Comparison of ENCODE assay signal across 12 cellular contexts in the genomic region with DNA sequence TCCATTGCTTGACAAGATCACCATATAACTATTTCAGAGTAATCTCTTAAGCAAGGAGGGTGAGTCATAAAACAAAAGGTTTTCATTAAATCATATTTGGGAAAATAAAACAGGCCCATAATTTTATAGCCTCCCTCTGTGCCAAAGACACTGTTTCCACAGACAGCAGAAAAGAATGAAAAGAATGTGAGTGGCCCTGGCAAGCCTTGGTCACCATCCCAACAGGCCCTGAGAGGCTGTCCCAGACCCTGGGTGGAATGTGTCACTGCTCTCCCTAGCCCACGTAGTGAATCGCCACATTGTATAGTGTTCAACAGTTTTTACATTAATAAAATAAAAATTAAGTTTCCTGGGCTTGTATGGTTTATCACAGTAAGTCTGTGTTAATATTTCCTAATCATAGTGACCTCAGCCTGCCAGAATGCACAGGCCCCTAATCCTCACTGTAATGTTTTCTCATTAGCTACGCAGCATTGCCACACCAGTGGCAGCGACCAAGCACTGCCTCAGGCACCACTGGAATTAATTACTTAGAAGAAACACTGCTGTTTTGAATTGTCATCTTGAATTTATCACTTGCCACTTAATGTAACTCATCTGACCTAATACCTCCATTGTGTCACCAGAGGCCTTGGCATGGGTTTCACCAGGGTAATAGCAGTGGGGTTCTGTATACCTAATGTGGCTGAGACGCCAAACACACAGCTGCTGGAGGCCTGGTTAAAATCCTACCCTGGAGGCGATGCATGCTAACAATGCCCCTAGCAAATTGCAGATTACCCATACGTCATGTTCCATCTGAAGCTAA.
A peak's percentile ranks its signal among the peaks of the same experiment; 100 is the strongest.
DNase-seq lines count a peak whose midpoint lies in the region; ATAC-seq, FAIRE-seq and TF ChIP-seq lines count a peak whose summit lies in the region.
"Had no signal": no experiment of that assay in that cellular context is flagged by ENCODE, and none has a peak within 500 bp of the region (broad histone marks: within the 10 kb centered on the region; RNA-seq: fewer than 3 reads in every experiment).

No MANE protein-coding gene starts in this region.

- POLR2A ChIA-PET in A673 (lab: Charles Lee; ENCODE audit: low non-redundant PET) (no interaction called here), IMR-90 (lab: Charles Lee; ENCODE audit: unreplicated experiment) (no interaction called here)

- H3K27me3 ChIP-seq in A673 (replicated peaks; ENCODE audit: insufficient read depth, low read depth, low read length, poor library complexity): no peaks in the 10 kb centered on the region
- no peaks in the 10 kb centered on the region for H3K27me3 ChIP-seq in IMR-90 (ENCODE audit: control insufficient read depth, insufficient read depth, low read length)
- no peaks in the 10 kb centered on the region for H3K27me3 ChIP-seq in bronchial epithelial cell (ENCODE audit: control insufficient read depth, insufficient read depth, low read length)
- H3K27me3 ChIP-seq in mesenchymal stem cell (ENCODE audit: control insufficient read depth in 1 of 2, insufficient read depth in 1 of 2, low read length in 2 of 2): no peaks in the 10 kb centered on the region
- H3K27me3 ChIP-seq: SJSA1 had no signal

- H3K4me3 ChIP-seq in A673 (ENCODE audit: low read depth, low read length, poor library complexity, severe bottlenecking): no peak overlapping the region
- H3K4me3 ChIP-seq in IMR-90 (ENCODE audit: insufficient read depth, low read depth, low read length): no peak overlapping the region
- H3K4me3 ChIP-seq in bronchial epithelial cell (ENCODE audit: low read depth, low read length): no peak overlapping the region
- peak overlapping the region in 1 of 2 experiments; percentile 7 for H3K4me3 ChIP-seq in mesenchymal stem cell (ENCODE audit: insufficient read depth in 1 of 2, low read depth in 1 of 2, low read length in 2 of 2)
- H3K4me3 ChIP-seq: SJSA1 had no signal

- H2BK15ac ChIP-seq in IMR-90 (ENCODE audit: low read depth, low read length) (no peak overlapping the region), mesenchymal stem cell (ENCODE audit: low read depth, poor library complexity, severe bottlenecking) (no peak overlapping the region)

- H3K27me3 Mint-ChIP-seq in activated T-helper 1 cell treated with anti-CD3 and anti-CD28 coated beads, Interleukin-12 subunit alpha, Interleukin-12 subunit beta, Interleukin-2, Interleukin-4 antibody, amounts not matched to agents 30 ng/mL and 10 ng/mL and 1 ng/mL, durations not matched to agents 14 hours and 24 hours and 36 hours (ENCODE audit: insufficient read depth): no peaks in the 10 kb centered on the region

- TF ChIP-seq RAD21 in IMR-90 (IDR thresholded peaks at IDR 0.05; ENCODE audit: low read length): no peak

- H3K27ac ChIP-seq in A673 (ENCODE audit: low read depth, low read length, poor library complexity, severe bottlenecking) (peak overlapping the region; percentile 13), IMR-90 (ENCODE audit: insufficient read depth, low read length) (no peak overlapping the region), mesenchymal stem cell (ENCODE audit: low read length, poor library complexity, severe bottlenecking) (no peak overlapping the region)
- H3K27ac ChIP-seq: SJSA1 had no signal

- TF ChIP-seq CTCF in A673 (conservative IDR thresholded peaks at IDR 0.05; ENCODE audit: low read depth, low read length): no peak
- no peak for TF ChIP-seq CTCF in IMR-90 (conservative IDR thresholded peaks at IDR 0.05; ENCODE audit: low read depth, low read length)
- no peak for TF ChIP-seq CTCF in bronchial epithelial cell (IDR thresholded peaks at IDR 0.05; ENCODE audit: insufficient read depth, low read length, severe bottlenecking)

- H3K4me1 ChIP-seq in A673 (ENCODE audit: insufficient read depth, low read length, poor library complexity, severe bottlenecking) (peaks cover 23% of the 10 kb centered on the region), IMR-90 (ENCODE audit: control insufficient read depth, insufficient read depth, low read length) (no peaks in the 10 kb centered on the region), mesenchymal stem cell (ENCODE audit: control insufficient read depth, insufficient read depth, low read depth, low read length) (no peaks in the 10 kb centered on the region)

- no peak overlapping the region for H2BK120ac ChIP-seq in IMR-90 (ENCODE audit: low read depth, low read length)
- no peak overlapping the region for H2BK120ac ChIP-seq in mesenchymal stem cell (ENCODE audit: low read depth, low read length)

- H3K4me2 ChIP-seq in IMR-90 (ENCODE audit: low read depth, low read length): no peak overlapping the region
- no peak overlapping the region for H3K4me2 ChIP-seq in mesenchymal stem cell (ENCODE audit: low read length, poor library complexity, severe bottlenecking)

- H2BK12ac ChIP-seq in mesenchymal stem cell (ENCODE audit: low read length in 2 of 2): no peak overlapping the region

- peak; percentile 13 for FAIRE-seq in bronchial epithelial cell (lab: Jason Lieb, UNC)

- no peak overlapping the region for H2BK5ac ChIP-seq in IMR-90 (ENCODE audit: low read depth, low read length, poor library complexity, severe bottlenecking)
- H2BK5ac ChIP-seq in mesenchymal stem cell (ENCODE audit: low read depth, low read length, poor library complexity, severe bottlenecking): no peak overlapping the region

- no peak overlapping the region for H3K4ac ChIP-seq in IMR-90 (ENCODE audit: low read depth, low read length)
- H3K4ac ChIP-seq in mesenchymal stem cell (ENCODE audit: low read depth in 1 of 2, low read length in 2 of 2): no peak overlapping the region

- H3K4me1 Mint-ChIP-seq in activated T-helper 1 cell treated with anti-CD3 and anti-CD28 coated beads, Interleukin-12 subunit alpha, Interleukin-12 subunit beta, Interleukin-2, Interleukin-4 antibody, amounts not matched to agents 30 ng/mL and 10 ng/mL and 1 ng/mL, durations not matched to agents 14 hours and 24 hours and 36 hours (ENCODE audit: low read depth): no peaks in the 10 kb centered on the region

- H3K4me3 Mint-ChIP-seq in activated T-helper 1 cell treated with anti-CD3 and anti-CD28 coated beads, Interleukin-12 subunit alpha, Interleukin-12 subunit beta, Interleukin-2, Interleukin-4 antibody, amounts not matched to agents 30 ng/mL and 10 ng/mL and 1 ng/mL, durations not matched to agents 14 hours and 24 hours and 36 hours: no peak overlapping the region
- H3K4me3 Mint-ChIP-seq: natural killer cell treated with Interleukin-12 subunit alpha and Interleukin-12 subunit beta and Interleukin-15 and Interleukin-18, amount 100 ng/mL, for 72 hours had no signal

- no peaks in the 10 kb centered on the region for H3K9me3 Mint-ChIP-seq in activated T-helper 1 cell treated with anti-CD3 and anti-CD28 coated beads, Interleukin-12 subunit alpha, Interleukin-12 subunit beta, Interleukin-2, Interleukin-4 antibody, amounts not matched to agents 30 ng/mL and 10 ng/mL and 1 ng/mL, durations not matched to agents 14 hours and 24 hours and 36 hours
- H3K9me3 Mint-ChIP-seq: natural killer cell treated with Interleukin-12 subunit alpha and Interleukin-12 subunit beta and Interleukin-15 and Interleukin-18, amount 100 ng/mL, for 72 hours had no signal

- no peak overlapping the region for H3K27ac Mint-ChIP-seq in activated T-helper 1 cell treated with anti-CD3 and anti-CD28 coated beads, Interleukin-12 subunit alpha, Interleukin-12 subunit beta, Interleukin-2, Interleukin-4 antibody, amounts not matched to agents 30 ng/mL and 10 ng/mL and 1 ng/mL, durations not matched to agents 14 hours and 24 hours and 36 hours
- H3K27ac Mint-ChIP-seq: natural killer cell treated with Interleukin-12 subunit alpha and Interleukin-12 subunit beta and Interleukin-15 and Interleukin-18, amount 100 ng/mL, for 72 hours had no signal

- no TSS peak for BruUV-seq in A673 (replicated peaks; lab: Mats Ljungman, UMichigan)
- BruUV-seq in IMR-90 (replicated peaks; lab: Mats Ljungman, UMichigan): no TSS peak

- H2AK5ac ChIP-seq in IMR-90 (ENCODE audit: low read depth, low read length): no peak overlapping the region
- no peak overlapping the region for H2AK5ac ChIP-seq in mesenchymal stem cell (ENCODE audit: low read length, severe bottlenecking)

- no peaks in the 10 kb centered on the region for H3K9me1 ChIP-seq in IMR-90 (ENCODE audit: insufficient read depth, low read length)

- in situ Hi-C loops in IMR-90 (cut with MboI; ENCODE audit: low sequenced_read_pairs): no loop called here

- H3K9me3 ChIP-seq in A673 (ENCODE audit: low read depth, low read length, poor library complexity, severe bottlenecking) (no peaks in the 10 kb centered on the region), IMR-90 (ENCODE audit: control insufficient read depth, insufficient read depth, low read length) (no peaks in the 10 kb centered on the region), mesenchymal stem cell (ENCODE audit: control insufficient read depth, low read length) (no peaks in the 10 kb centered on the region)
- H3K9me3 ChIP-seq: SJSA1 had no signal

- H3K9ac ChIP-seq in IMR-90 (ENCODE audit: low read depth, low read length) (no peak overlapping the region), mesenchymal stem cell (ENCODE audit: low read length) (peak overlapping the region; percentile 84)

- H2AK9ac ChIP-seq in IMR-90 (replicated peaks; ENCODE audit: low read depth, low read length, poor library complexity): no peak overlapping the region

- H2BK20ac ChIP-seq in IMR-90 (ENCODE audit: low read depth, low read length): no peak overlapping the region

- H4K8ac ChIP-seq in IMR-90 (ENCODE audit: low read depth in 2 of 2, low read length in 2 of 2) (no peak overlapping the region), mesenchymal stem cell (ENCODE audit: low read length) (no peak overlapping the region)

- H4K5ac ChIP-seq in IMR-90 (ENCODE audit: low read depth, low read length): no peak overlapping the region

- H2AFZ ChIP-seq in IMR-90 (replicated peaks; ENCODE audit: low read length, poor library complexity): no peak overlapping the region
- H2AFZ ChIP-seq in mesenchymal stem cell (ENCODE audit: low read depth, low read length): no peak overlapping the region

- H3K36me3 ChIP-seq in A673 (ENCODE audit: insufficient read depth, low read length, poor library complexity, severe bottlenecking) (no peaks in the 10 kb centered on the region), IMR-90 (ENCODE audit: control insufficient read depth, insufficient read depth, low read length) (no peaks in the 10 kb centered on the region), bronchial epithelial cell (ENCODE audit: control insufficient read depth, insufficient read depth, low read length) (no peaks in the 10 kb centered on the region), mesenchymal stem cell (ENCODE audit: control insufficient read depth in 1 of 2, insufficient read depth in 2 of 2, low read depth in 1 of 2, low read length in 2 of 2) (no peaks in the 10 kb centered on the region)
- H3K36me3 ChIP-seq: SJSA1 had no signal

- dilution Hi-C loops in IMR-90 (cut with HindIII; ENCODE audit: low sequenced_read_pairs, unreplicated experiment): no loop called here

- H3K23ac ChIP-seq in IMR-90 (ENCODE audit: low read depth, low read length): no peak overlapping the region
- no peak overlapping the region for H3K23ac ChIP-seq in mesenchymal stem cell (ENCODE audit: low read length in 2 of 2)

- CTCF ChIA-PET in A673 (lab: Charles Lee) (no interaction called here), IMR-90 (lab: Yijun Ruan, JAX) (no interaction called here)

- no peaks in the 10 kb centered on the region for H3K36me3 Mint-ChIP-seq in activated T-helper 1 cell treated with anti-CD3 and anti-CD28 coated beads, Interleukin-12 subunit alpha, Interleukin-12 subunit beta, Interleukin-2, Interleukin-4 antibody, amounts not matched to agents 30 ng/mL and 10 ng/mL and 1 ng/mL, durations not matched to agents 14 hours and 24 hours and 36 hours (ENCODE audit: low read depth)
- H3K36me3 Mint-ChIP-seq: natural killer cell treated with Interleukin-12 subunit alpha and Interleukin-12 subunit beta and Interleukin-15 and Interleukin-18, amount 100 ng/mL, for 72 hours had no signal

- H4K91ac ChIP-seq in IMR-90 (ENCODE audit: insufficient read depth, low read depth, low read length) (no peak overlapping the region), mesenchymal stem cell (ENCODE audit: low read length) (no peak overlapping the region)

- ATAC-seq in IMR-90 (ENCODE audit: low read depth) (peak; percentile 37; the same call in 1 of the 2 replicates), GM21381 (IDR thresholded peaks at IDR 0.05; ENCODE audit: unreplicated experiment) (no peak), GM18858 (IDR thresholded peaks at IDR 0.05; ENCODE audit: unreplicated experiment) (no peak)
- ATAC-seq: natural killer cell treated with Interleukin-12 subunit alpha and Interleukin-12 subunit beta and Interleukin-15 and Interleukin-18, amount 100 ng/mL, for 72 hours had no signal

- DNase-seq in A673 (ENCODE audit: low spot score) (peak; percentile 87), IMR-90 (no peak), bronchial epithelial cell (ENCODE audit: low read depth) (peak; percentile 52), mesenchymal stem cell (peak; percentile 3)
- DNase-seq in activated T-helper 1 cell treated with anti-CD3 and anti-CD28 coated beads, Interleukin-12 subunit alpha, Interleukin-12 subunit beta, Interleukin-2, Interleukin-4 antibody, amounts not matched to agents 30 ng/mL and 10 ng/mL and 1 ng/mL, durations not matched to agents 14 hours and 24 hours and 36 hours (ENCODE audit: low spot score): no peak
- no peak for DNase-seq in activated naive CD4-positive, alpha-beta T cell treated with Interleukin-2 at 50 U/mL for 16 hours
- DNase-seq: activated CD8-positive, alpha-beta memory T cell treated with anti-CD3 and anti-CD28 coated beads for 24 hours; NCI-H2171 had no signal

- H4K20me1 ChIP-seq in IMR-90 (ENCODE audit: insufficient read depth, low read length): no peaks in the 10 kb centered on the region

- TF ChIP-seq POLR2A in IMR-90 (IDR thresholded peaks at IDR 0.05; ENCODE audit: low read depth, low read length): no peak

- no peak overlapping the region for H3K18ac ChIP-seq in IMR-90 (ENCODE audit: low read depth, low read length)
- H3K18ac ChIP-seq in mesenchymal stem cell (ENCODE audit: low read depth in 1 of 2, low read length in 2 of 2): no peak overlapping the region

- no peak overlapping the region for H3K14ac ChIP-seq in IMR-90 (replicated peaks; ENCODE audit: low read depth, low read length)
- no peak overlapping the region for H3K14ac ChIP-seq in mesenchymal stem cell (ENCODE audit: low read length in 2 of 2)

- H3K79me1 ChIP-seq in IMR-90 (ENCODE audit: low read depth in 1 of 2, low read length in 2 of 2): no peaks in the 10 kb centered on the region
- H3K79me1 ChIP-seq in mesenchymal stem cell (replicated peaks; ENCODE audit: low read length, poor library complexity, severe bottlenecking): no peaks in the 10 kb centered on the region

- H3K56ac ChIP-seq in IMR-90 (ENCODE audit: extremely low read depth, insufficient read depth, low read length): no peak overlapping the region

- no CpG with 5 or more reads among the region's 7 CpGs for WGBS in IMR-90 (ENCODE audit: extremely low coverage in 2 of 2, insufficient read length in 1 of 2), 2 experiments
- WGBS in mesenchymal stem cell: 84% methylated on average over 5 of the region's 7 CpGs

- intact Hi-C loops in A673 (cut with micrococcal nuclease; ENCODE audit: unreplicated experiment): no loop called here
- intact Hi-C loops in IMR-90 (cut with micrococcal nuclease): no loop called here
- intact Hi-C loops in activated T-helper 1 cell treated with anti-CD3 and anti-CD28 coated beads, Interleukin-12 subunit alpha, Interleukin-12 subunit beta, Interleukin-2, Interleukin-4 antibody, amounts not matched to agents 30 ng/mL and 10 ng/mL and 1 ng/mL, durations not matched to agents 14 hours and 24 hours and 36 hours (cut with micrococcal nuclease): no loop called here

Comparison
In these comparisons a context has a peak if more than half of its experiments do, and no peak if none do; other contexts are left out.
1. DNase-seq: peak in A673 (single experiment), bronchial epithelial cell (single experiment) and mesenchymal stem cell (single experiment); none in IMR-90 (single experiment), activated T-helper 1 cell treated with anti-CD3 and anti-CD28 coated beads, Interleukin-12 subunit alpha, Interleukin-12 subunit beta, Interleukin-2, Interleukin-4 antibody, amounts not matched to agents 30 ng/mL and 10 ng/mL and 1 ng/mL, durations not matched to agents 14 hours and 24 hours and 36 hours (single experiment) and activated naive CD4-positive, alpha-beta T cell treated with Interleukin-2 at 50 U/mL for 16 hours (single experiment).